In the genomic region with DNA sequence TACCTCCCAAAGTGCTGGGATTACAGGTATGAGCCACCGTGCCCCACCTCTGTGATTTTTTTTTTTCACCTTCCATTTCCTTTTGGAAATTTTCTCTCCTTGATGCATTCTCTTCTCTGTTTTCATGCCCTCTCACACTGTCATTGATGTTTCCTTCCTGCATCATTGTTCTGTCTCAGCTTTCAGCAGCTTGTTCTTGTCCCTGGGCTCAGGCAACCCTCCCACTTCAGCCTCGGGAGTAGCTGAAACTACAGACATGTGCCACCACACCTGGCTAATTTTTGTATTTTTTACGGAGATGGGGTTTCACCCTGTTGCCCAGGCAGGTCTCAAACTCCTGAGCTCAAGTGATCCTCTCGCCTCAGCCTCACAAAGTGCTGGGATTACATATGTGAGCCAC, we compare ENCODE assay signal across 19 cellular contexts.
DNase-seq lines count a peak whose midpoint lies in the region; ATAC-seq, FAIRE-seq and TF ChIP-seq lines count a peak whose summit lies in the region.
"Had no signal": no experiment of that assay in that cellular context is flagged by ENCODE, and none has a peak within 500 bp of the region (broad histone marks: within the 10 kb centered on the region; RNA-seq: fewer than 3 reads in every experiment).

No MANE protein-coding gene starts in this region.

- H3K4me3 ChIP-seq in GM23338 (no peak overlapping the region), HCT116 (replicated peaks in 1 of 2; ENCODE audit: low read depth in 1 of 2, low read length in 2 of 2) (no peak overlapping the region), H1 (ENCODE audit: extremely low read depth in 1 of 4, insufficient read depth in 2 of 4, low read depth in 3 of 4, low read length in 4 of 4) (no peak overlapping the region), mucosa of descending colon (no peak overlapping the region), SK-N-SH (ENCODE audit: low read depth in 2 of 2, low read length in 1 of 2) (no peak overlapping the region)

- H3K27me3 Mint-ChIP-seq in GM23338 (ENCODE audit: insufficient read depth, low read depth, poor library complexity) = peaks cover 6% of the 10 kb centered on the region

- H3K9me3 ChIP-seq in HCT116 (ENCODE audit: control insufficient read depth in 1 of 2, insufficient read depth in 1 of 2, low read depth in 1 of 2, low read length in 2 of 2) = no peaks in the 10 kb centered on the region
- no peaks in the 10 kb centered on the region for H3K9me3 ChIP-seq in H1 (ENCODE audit: insufficient read depth in 2 of 2, low read depth in 1 of 2, low read length in 1 of 2)
- H3K9me3 ChIP-seq in mucosa of descending colon = no peaks in the 10 kb centered on the region
- H3K9me3 ChIP-seq in SK-N-SH = no peaks in the 10 kb centered on the region; the same call in 1 of the 2 replicates

- no peak overlapping the region for H4K91ac ChIP-seq in H1 (replicated peaks; ENCODE audit: insufficient read length, low read length)

- H3K4me1 ChIP-seq in GM23338 (ENCODE audit: insufficient read depth) = no peaks in the 10 kb centered on the region
- H3K4me1 ChIP-seq in HCT116 (ENCODE audit: control insufficient read depth in 1 of 2, insufficient read depth in 2 of 2, low read length in 2 of 2) = no peaks in the 10 kb centered on the region
- H3K4me1 ChIP-seq in H1 (replicated peaks in 1 of 4; ENCODE audit: control insufficient read depth in 3 of 4, insufficient read depth in 4 of 4, low read length in 3 of 4) = peaks cover 0 to 4% (median 0%) of the 10 kb centered on the region in 4 experiments; a peak in 1 of 7 replicates
- no peaks in the 10 kb centered on the region for H3K4me1 ChIP-seq in mucosa of descending colon (ENCODE audit: low read depth)
- H3K4me1 ChIP-seq in SK-N-SH (ENCODE audit: control insufficient read depth in 1 of 2, insufficient read depth in 2 of 2, low read depth in 1 of 2, low read length in 1 of 2) = no peaks in the 10 kb centered on the region

- H3K9ac ChIP-seq in HCT116 (ENCODE audit: low read length) (no peak overlapping the region), H1 (replicated peaks in 1 of 4; ENCODE audit: extremely low read depth in 1 of 4, low read depth in 3 of 4, low read length in 3 of 4) (no peak overlapping the region), SK-N-SH (no peak overlapping the region)

- H3F3A ChIP-seq in GM23338 (replicated peaks; ENCODE audit: low read depth) = no peaks in the 10 kb centered on the region
- no peaks in the 10 kb centered on the region for H3F3A ChIP-seq in SK-N-SH (replicated peaks; ENCODE audit: insufficient read depth)

- H2BK12ac ChIP-seq in H1 (ENCODE audit: low read depth, low read length) = 0 out of 2 replicates have a peak overlapping the region, but pooled peaks have one; percentile 31

- peaks cover 9% of the 10 kb centered on the region for H3K4me1 Mint-ChIP-seq in GM23338

- peak; percentile 63 for FAIRE-seq in H1 (lab: Jason Lieb, UNC)
- FAIRE-seq: A204.1, GM12892, GM18507 had no signal

- H4K20me1 ChIP-seq in GM23338 (replicated peaks; ENCODE audit: insufficient read depth) (no peaks in the 10 kb centered on the region), HCT116 (ENCODE audit: insufficient read depth) (no peaks in the 10 kb centered on the region), H1 (replicated peaks in 1 of 2; ENCODE audit: control insufficient read depth in 1 of 2, insufficient read depth in 2 of 2, low read length in 2 of 2) (no peaks in the 10 kb centered on the region), SK-N-SH (ENCODE audit: insufficient read depth) (no peaks in the 10 kb centered on the region)

- TF ChIP-seq CTCF in GM23338 (conservative IDR thresholded peaks at IDR 0.05; ENCODE audit: low read depth in 2 of 2) = no peak
- TF ChIP-seq CTCF in HCT116 (IDR thresholded peaks at IDR 0.05 in 2 of 3, conservative IDR thresholded peaks at IDR 0.05 in 1 of 3; ENCODE audit: borderline replicate concordance in 1 of 3, insufficient read depth in 1 of 3, low read depth in 2 of 3, low read length in 2 of 3) = no peak
- no peak for TF ChIP-seq CTCF in H1 (IDR thresholded peaks at IDR 0.05; ENCODE audit: control extremely low read depth in 1 of 3, insufficient read depth in 1 of 3, low read depth in 1 of 3, low read length in 3 of 3)
- no peak for TF ChIP-seq CTCF in mucosa of descending colon (IDR thresholded peaks at IDR 0.05)
- no peak for TF ChIP-seq CTCF in SK-N-SH (IDR thresholded peaks at IDR 0.05)

- RAD21 ChIA-PET in HCT116 (lab: Charles Lee; ENCODE audit: low non-redundant PET in 1 of 2, low total read pairs in 2 of 2, uncharacterized antibody in 2 of 2, unreplicated experiment in 2 of 2) = no interaction called here

- H3K79me1 ChIP-seq in H1 (ENCODE audit: low read depth, low read length) = no peaks in the 10 kb centered on the region

- H3K79me2 ChIP-seq in GM23338 (replicated peaks; ENCODE audit: insufficient read depth) (no peaks in the 10 kb centered on the region), HCT116 (ENCODE audit: insufficient read depth, low read length) (no peaks in the 10 kb centered on the region), H1 (ENCODE audit: control insufficient read depth in 1 of 2, insufficient read depth in 2 of 2, low read length in 2 of 2) (no peaks in the 10 kb centered on the region), SK-N-SH (ENCODE audit: insufficient read depth) (no peaks in the 10 kb centered on the region)

- 73% methylated on average over 4 of the region's 4 CpGs; no CpG with 5 or more reads in 1 of the 2 experiments for WGBS in H1 (ENCODE audit: extremely low coverage in 1 of 2, insufficient coverage in 1 of 2, insufficient read length in 1 of 2, insufficient replicate concordance in 2 of 2, low coverage in 1 of 2, low lambda C conversion rate in 2 of 2, missing lambda C conversion rate in 1 of 2), 2 experiments
- 87% methylated on average over 4 of the region's 4 CpGs for WGBS in SK-N-SH (ENCODE audit: low lambda C conversion rate)

- H3K23ac ChIP-seq in H1 (ENCODE audit: insufficient read length) = no peak overlapping the region

- no peak overlapping the region for H2BK15ac ChIP-seq in H1 (ENCODE audit: low read length)

- no peaks in the 10 kb centered on the region for H3K9me3 Mint-ChIP-seq in GM23338
- H3K9me3 Mint-ChIP-seq: CD4-positive, alpha-beta T cell; H9 had no signal

- TF ChIP-seq RAD21 in HCT116 (IDR thresholded peaks at IDR 0.05; ENCODE audit: low read depth) (no peak), H1 (IDR thresholded peaks at IDR 0.05 in 1 of 2, conservative IDR thresholded peaks at IDR 0.05 in 1 of 2; ENCODE audit: low read depth in 2 of 2, low read length in 2 of 2) (no peak), SK-N-SH (IDR thresholded peaks at IDR 0.05; ENCODE audit: low read length) (no peak)

- H3K4ac ChIP-seq in H1 (replicated peaks; ENCODE audit: insufficient read length, low read depth, low read length) = no peak overlapping the region

- DNase-seq in GM23338 (ENCODE audit: low spot score) = no peak
- DNase-seq in HCT116 (ENCODE audit: low read depth, low spot score) = no peak
- DNase-seq in H1 (ENCODE audit: low read depth in 1 of 2, low spot score in 2 of 2) = no peak
- peak; percentile 74 for DNase-seq in left kidney (ENCODE audit: low read depth, low spot score)
- no peak for DNase-seq in mucosa of descending colon
- DNase-seq in Right ventricle myocardium superior = no peak
- no peak for DNase-seq in SK-N-SH
- DNase-seq: ACHN; CD4-positive, alpha-beta T cell; DMS153; DMS79; GDM1; GOT3; H9 had no signal

- H2AK5ac ChIP-seq in H1 (ENCODE audit: low read depth, low read length) = no peak overlapping the region

- TF ChIP-seq EP300 in H1 (IDR thresholded peaks at IDR 0.05; ENCODE audit: borderline replicate concordance in 1 of 2, low read depth in 2 of 2, low read length in 2 of 2) (no peak), SK-N-SH (IDR thresholded peaks at IDR 0.05; ENCODE audit: borderline replicate concordance in 1 of 2, low read depth in 1 of 2, low read length in 1 of 2) (no peak)

- peak overlapping the region; percentile 66; the same call in 1 of the 2 replicates for H2BK5ac ChIP-seq in H1 (ENCODE audit: low read depth, low read length)

- ATAC-seq in GM23338 (no peak; the same call in 2 of the 3 replicates), HCT116 (no peak), mucosa of descending colon (no peak), GM18868 (IDR thresholded peaks at IDR 0.05; ENCODE audit: unreplicated experiment) (no peak), Right ventricle myocardium superior (ENCODE audit: poor library complexity) (no peak)

- H3K56ac ChIP-seq in H1 (replicated peaks; ENCODE audit: insufficient read length, low read depth, low read length) = no peak overlapping the region

- POLR2A ChIA-PET in HCT116 (lab: Charles Lee) (no interaction called here), H1 (lab: Charles Lee; ENCODE audit: partially characterized antibody) (no interaction called here), SK-N-SH (lab: Yijun Ruan, JAX) (no interaction called here)

- no peak overlapping the region; the same call in 1 of the 2 replicates for H3K18ac ChIP-seq in H1 (ENCODE audit: extremely low read depth, low read length)

- no peak overlapping the region for H3K27ac ChIP-seq in GM23338 (ENCODE audit: low read depth)
- H3K27ac ChIP-seq in HCT116 (ENCODE audit: low read depth, low read length) = no peak overlapping the region
- H3K27ac ChIP-seq in H1 (ENCODE audit: low read depth, low read length) = no peak overlapping the region; the same call in 1 of the 2 replicates
- H3K27ac ChIP-seq in SK-N-SH (ENCODE audit: low read depth in 2 of 2, low read length in 1 of 2) = no peak overlapping the region
- H3K27ac ChIP-seq: C4-2B had no signal

- no peaks in the 10 kb centered on the region for H3K36me3 Mint-ChIP-seq in GM23338 (ENCODE audit: low read depth)

- H4K5ac ChIP-seq in H1 (ENCODE audit: insufficient read length, low read depth, low read length) = no peak overlapping the region

- no peak overlapping the region for H4K8ac ChIP-seq in H1 (ENCODE audit: extremely low read depth, insufficient read depth, low read length)

- peak overlapping the region; percentile 47 for H2BK120ac ChIP-seq in H1 (replicated peaks; ENCODE audit: low read depth, low read length)

- H3K4me3 Mint-ChIP-seq in GM23338 = no peak overlapping the region
- H3K4me3 Mint-ChIP-seq: CD4-positive, alpha-beta T cell; H9 had no signal

- H2BK20ac ChIP-seq in H1 (ENCODE audit: low read length) = no peak overlapping the region

- H3K14ac ChIP-seq in H1 (ENCODE audit: insufficient read length) = no peak overlapping the region

- no peaks in the 10 kb centered on the region for H3K9me2 ChIP-seq in GM23338 (ENCODE audit: insufficient read depth)
- no peaks in the 10 kb centered on the region for H3K9me2 ChIP-seq in HCT116 (ENCODE audit: insufficient read depth)
- no peaks in the 10 kb centered on the region for H3K9me2 ChIP-seq in SK-N-SH

- H3K27me3 ChIP-seq in GM23338 (ENCODE audit: insufficient read depth) (no peaks in the 10 kb centered on the region), HCT116 (ENCODE audit: insufficient read depth, low read length) (no peaks in the 10 kb centered on the region), H1 (replicated peaks in 1 of 4; ENCODE audit: control insufficient read depth in 3 of 4, extremely low read depth in 1 of 4, insufficient read depth in 3 of 4, low read length in 3 of 4) (no peaks in the 10 kb centered on the region), SK-N-SH (ENCODE audit: insufficient read depth) (no peaks in the 10 kb centered on the region)

- intact Hi-C loops in HCT116 (cut with micrococcal nuclease) = no loop called here
- intact Hi-C loops in mucosa of descending colon (cut with DNase I, micrococcal nuclease) = no loop called here
- intact Hi-C loops in Right ventricle myocardium superior (cut with DNase I) = no loop called here

- H3K23me2 ChIP-seq in H1 (ENCODE audit: low read depth, low read length) = no peaks in the 10 kb centered on the region

- H3K36me3 ChIP-seq in GM23338 (ENCODE audit: insufficient read depth) (no peaks in the 10 kb centered on the region), HCT116 (ENCODE audit: control insufficient read depth in 1 of 2, insufficient read depth in 2 of 2, low read length in 2 of 2) (no peaks in the 10 kb centered on the region), H1 (ENCODE audit: control insufficient read depth in 2 of 4, insufficient read depth in 4 of 4, low read length in 3 of 4) (no peaks in the 10 kb centered on the region), mucosa of descending colon (ENCODE audit: low read depth) (no peaks in the 10 kb centered on the region), SK-N-SH (replicated peaks in 1 of 2; ENCODE audit: control insufficient read depth in 1 of 2, insufficient read depth in 2 of 2, low read length in 1 of 2) (no peaks in the 10 kb centered on the region)

- H3K4me2 ChIP-seq in GM23338 (no peak overlapping the region), HCT116 (ENCODE audit: low read length) (no peak overlapping the region), H1 (ENCODE audit: insufficient read depth in 1 of 2, low read depth in 2 of 2, low read length in 2 of 2) (no peak overlapping the region), SK-N-SH (no peak overlapping the region)

- BruUV-seq in HCT116 (replicated peaks; lab: Mats Ljungman, UMichigan) = no TSS peak

- TF ChIP-seq POLR2A in HCT116 (IDR thresholded peaks at IDR 0.05; ENCODE audit: borderline replicate concordance, extremely low read depth, insufficient read depth, insufficient read length) = no peak
- no peak for TF ChIP-seq POLR2A in H1 (IDR thresholded peaks at IDR 0.05; ENCODE audit: control extremely low read depth in 1 of 2, low read depth in 2 of 2, low read length in 2 of 2)

- CTCF ChIA-PET in HCT116 (lab: Charles Lee) (no interaction called here), H1 (lab: Charles Lee; ENCODE audit: partially characterized antibody) (no interaction called here), SK-N-SH (lab: Yijun Ruan, JAX) (interaction anchor here (1.2 kb wide), 1 partner anchor 11 kb away, joined by 3 read pairs; no protein-coding TSS in a partner anchor)

- H3K27ac Mint-ChIP-seq in GM23338 = peak overlapping the region; percentile 8; the same call in 1 of the 2 replicates
- H3K27ac Mint-ChIP-seq: CD4-positive, alpha-beta T cell had no signal

- peak overlapping the region; percentile 90 for H2AFZ ChIP-seq in GM23338
- H2AFZ ChIP-seq in HCT116 (ENCODE audit: low read depth, low read length, poor library complexity, severe bottlenecking) = peak overlapping the region; percentile 5
- peak overlapping the region; percentile 94 for H2AFZ ChIP-seq in H1 (ENCODE audit: low read length)
- no peak overlapping the region for H2AFZ ChIP-seq in SK-N-SH (ENCODE audit: low read depth)
